28 cellular contexts compared by ENCODE assay signal in genomic region chr7:66452165-66452564, GRCh38.
DNase-seq lines count a peak whose midpoint lies in the region; ATAC-seq and TF ChIP-seq lines count a peak whose summit lies in the region.
"Had no signal": no experiment of that assay in that cellular context is flagged by ENCODE, and none has a peak within 500 bp of the region (broad histone marks: within the 10 kb centered on the region; RNA-seq: fewer than 3 reads in every experiment).

No MANE protein-coding gene starts in this region.

- no peak for TF ChIP-seq CTCF in IMR-90 (conservative IDR thresholded peaks at IDR 0.05; ENCODE audit: low read depth, low read length)
- no peak for TF ChIP-seq CTCF in choroid plexus epithelial cell (conservative IDR thresholded peaks at IDR 0.05; ENCODE audit: low read depth, low read length)
- no peak for TF ChIP-seq CTCF in mesothelial cell of epicardium (IDR thresholded peaks at IDR 0.05; ENCODE audit: unreplicated experiment)

- no peak overlapping the region for H4K8ac ChIP-seq in IMR-90 (ENCODE audit: low read depth in 2 of 2, low read length in 2 of 2)

- H3K36me3 Mint-ChIP-seq in stimulated activated naive CD8-positive, alpha-beta T cell treated with anti-CD3 and anti-CD28 coated beads, Interleukin-15, Interleukin-2, amounts not matched to agents 100 ng/mL and 50 ng/mL, for 24 hours (ENCODE audit: low read depth), result peaks cover 20% of the 10 kb centered on the region
- peaks cover 21% of the 10 kb centered on the region for H3K36me3 Mint-ChIP-seq in mesothelial cell of epicardium

- no peak overlapping the region for H4K5ac ChIP-seq in IMR-90 (ENCODE audit: low read depth, low read length)

- in situ Hi-C loops in IMR-90 (cut with MboI; ENCODE audit: low sequenced_read_pairs), result no loop called here

- BruUV-seq in IMR-90 (replicated peaks; lab: Mats Ljungman, UMichigan), result no TSS peak

- no peak overlapping the region for H3K18ac ChIP-seq in IMR-90 (ENCODE audit: low read depth, low read length)

- H3K9ac ChIP-seq in IMR-90 (ENCODE audit: low read depth, low read length), result no peak overlapping the region
- H3K9ac ChIP-seq: neural progenitor cell had no signal

- H3K4me1 Mint-ChIP-seq in stimulated activated naive CD8-positive, alpha-beta T cell treated with anti-CD3 and anti-CD28 coated beads, Interleukin-15, Interleukin-2, amounts not matched to agents 100 ng/mL and 50 ng/mL, for 24 hours (ENCODE audit: low read depth), result peaks cover 19% of the 10 kb centered on the region
- H3K4me1 Mint-ChIP-seq in mesothelial cell of epicardium, result no peaks in the 10 kb centered on the region
- H3K4me1 Mint-ChIP-seq: GM23338, neural progenitor cell had no signal

- no peak overlapping the region for H4K91ac ChIP-seq in IMR-90 (ENCODE audit: insufficient read depth, low read depth, low read length)

- no peaks in the 10 kb centered on the region for H3K9me3 ChIP-seq in IMR-90 (ENCODE audit: control insufficient read depth, insufficient read depth, low read length)
- H3K9me3 ChIP-seq: A549, gastroesophageal sphincter, prostate gland, spleen, suprapubic skin, vagina had no signal

- H2AK5ac ChIP-seq in IMR-90 (ENCODE audit: low read depth, low read length), result no peak overlapping the region

- CTCF ChIA-PET in IMR-90 (lab: Yijun Ruan, JAX), result no interaction called here

- ATAC-seq in stimulated activated naive CD8-positive, alpha-beta T cell treated with anti-CD3 and anti-CD28 coated beads, Interleukin-15, Interleukin-2, amounts not matched to agents 100 U/mL and 50 U/mL, for 24 hours, result no peak
- ATAC-seq in IMR-90 (ENCODE audit: low read depth) (no peak), GM21367 (IDR thresholded peaks at IDR 0.05; ENCODE audit: unreplicated experiment) (no peak), HG02938 (IDR thresholded peaks at IDR 0.05; ENCODE audit: unreplicated experiment) (no peak), GM21786 (IDR thresholded peaks at IDR 0.05; ENCODE audit: unreplicated experiment) (no peak)
- ATAC-seq: A549, gastroesophageal sphincter, GM23338 had no signal

- no peaks in the 10 kb centered on the region for H4K20me1 ChIP-seq in IMR-90 (ENCODE audit: insufficient read depth, low read length)

- H3K56ac ChIP-seq in IMR-90 (ENCODE audit: extremely low read depth, insufficient read depth, low read length), result no peak overlapping the region

- no peak overlapping the region for H3K27ac ChIP-seq in IMR-90 (ENCODE audit: insufficient read depth, low read length)
- H3K27ac ChIP-seq: A549, epithelial cell of prostate, gastroesophageal sphincter, neural progenitor cell, prostate gland, spleen, suprapubic skin, vagina, WERI-Rb-1 had no signal

- H2AFZ ChIP-seq in IMR-90 (replicated peaks; ENCODE audit: low read length, poor library complexity), result no peak overlapping the region
- H2AFZ ChIP-seq: GM23338, neural progenitor cell had no signal

- TF ChIP-seq POLR2A in IMR-90 (IDR thresholded peaks at IDR 0.05; ENCODE audit: low read depth, low read length), result no peak

- no peak overlapping the region for H3K14ac ChIP-seq in IMR-90 (replicated peaks; ENCODE audit: low read depth, low read length)

- no peaks in the 10 kb centered on the region for H3K27me3 Mint-ChIP-seq in stimulated activated naive CD8-positive, alpha-beta T cell treated with anti-CD3 and anti-CD28 coated beads, Interleukin-15, Interleukin-2, amounts not matched to agents 100 ng/mL and 50 ng/mL, for 24 hours
- no peaks in the 10 kb centered on the region for H3K27me3 Mint-ChIP-seq in mesothelial cell of epicardium (ENCODE audit: low read depth)

- H2AK9ac ChIP-seq in IMR-90 (replicated peaks; ENCODE audit: low read depth, low read length, poor library complexity), result no peak overlapping the region

- H3K4me2 ChIP-seq in IMR-90 (ENCODE audit: low read depth, low read length), result no peak overlapping the region
- H3K4me2 ChIP-seq: A549, GM23338, neural progenitor cell had no signal

- no peak overlapping the region for H2BK20ac ChIP-seq in IMR-90 (ENCODE audit: low read depth, low read length)

- H3K4me3 Mint-ChIP-seq in stimulated activated naive CD8-positive, alpha-beta T cell treated with anti-CD3 and anti-CD28 coated beads, Interleukin-15, Interleukin-2, amounts not matched to agents 100 ng/mL and 50 ng/mL, for 24 hours, result no peak overlapping the region
- H3K4me3 Mint-ChIP-seq in mesothelial cell of epicardium, result no peak overlapping the region
- H3K4me3 Mint-ChIP-seq: GM23338, neural progenitor cell had no signal

- no peaks in the 10 kb centered on the region for H3K27me3 ChIP-seq in IMR-90 (ENCODE audit: control insufficient read depth, insufficient read depth, low read length)
- H3K27me3 ChIP-seq: gastroesophageal sphincter, neural progenitor cell, spleen, suprapubic skin, vagina had no signal

- no CpG with 5 or more reads among the region's 2 CpGs for WGBS in IMR-90 (ENCODE audit: extremely low coverage in 2 of 2, insufficient read length in 1 of 2), 2 experiments

- POLR2A ChIA-PET in IMR-90 (lab: Charles Lee; ENCODE audit: unreplicated experiment), result no interaction called here

- H3K4me1 ChIP-seq in IMR-90 (ENCODE audit: control insufficient read depth, insufficient read depth, low read length), result peaks cover 4% of the 10 kb centered on the region; the same call in 1 of the 2 replicates
- H3K4me1 ChIP-seq: A549, gastroesophageal sphincter, neural progenitor cell, prostate gland, suprapubic skin, vagina had no signal

- DNase-seq in stimulated activated naive CD8-positive, alpha-beta T cell treated with anti-CD3 and anti-CD28 coated beads, Interleukin-15, Interleukin-2, amounts not matched to agents 100 U/mL and 50 U/mL, for 24 hours, result no peak
- DNase-seq in IMR-90, result peak; percentile 30
- DNase-seq in choroid plexus epithelial cell (ENCODE audit: low read depth), result peak; percentile 47
- no peak for DNase-seq in mesothelial cell of epicardium (ENCODE audit: low spot score in 2 of 2, unreplicated experiment in 2 of 2)
- DNase-seq: activated CD8-positive, alpha-beta memory T cell treated with anti-CD3 and anti-CD28 coated beads, Interleukin-2, amount 50 U/mL, for 48 hours; activated effector memory CD4-positive, alpha-beta T cell treated with anti-CD3 and anti-CD28 coated beads, Interleukin-2, amount 50 U/mL, for 16 hours; C1 segment of cervical spinal cord; KBM-7; NCI-H1048; NCI-H2081 treated with DMSO at 0.1 percent for 48 hours; NCI-H526; OCI-M1; SIG-M5; spleen; T-helper 1 cell; WERI-Rb-1 had no signal

- no peak overlapping the region for H3K4ac ChIP-seq in IMR-90 (ENCODE audit: low read depth, low read length)

- dilution Hi-C loops in IMR-90 (cut with HindIII; ENCODE audit: low sequenced_read_pairs, unreplicated experiment), result no loop called here

- H2BK5ac ChIP-seq in IMR-90 (ENCODE audit: low read depth, low read length, poor library complexity, severe bottlenecking), result no peak overlapping the region

- no peak overlapping the region for H2BK15ac ChIP-seq in IMR-90 (ENCODE audit: low read depth, low read length)

- H3K23ac ChIP-seq in IMR-90 (ENCODE audit: low read depth, low read length), result no peak overlapping the region

- no peaks in the 10 kb centered on the region for H3K9me3 Mint-ChIP-seq in stimulated activated naive CD8-positive, alpha-beta T cell treated with anti-CD3 and anti-CD28 coated beads, Interleukin-15, Interleukin-2, amounts not matched to agents 100 ng/mL and 50 ng/mL, for 24 hours
- no peaks in the 10 kb centered on the region for H3K9me3 Mint-ChIP-seq in mesothelial cell of epicardium
- H3K9me3 Mint-ChIP-seq: GM23338, neural progenitor cell had no signal

- no peak for TF ChIP-seq RAD21 in IMR-90 (IDR thresholded peaks at IDR 0.05; ENCODE audit: low read length)

- no peak overlapping the region for H2BK120ac ChIP-seq in IMR-90 (ENCODE audit: low read depth, low read length)

- H3K36me3 ChIP-seq in IMR-90 (ENCODE audit: control insufficient read depth, insufficient read depth, low read length), result no peaks in the 10 kb centered on the region
- H3K36me3 ChIP-seq: neural progenitor cell, prostate gland, vagina, WERI-Rb-1 had no signal

- intact Hi-C loops in IMR-90 (cut with micrococcal nuclease), result no loop called here

- no peaks in the 10 kb centered on the region for H3K9me1 ChIP-seq in IMR-90 (ENCODE audit: insufficient read depth, low read length)

- peak overlapping the region; percentile 22 for H3K27ac Mint-ChIP-seq in stimulated activated naive CD8-positive, alpha-beta T cell treated with anti-CD3 and anti-CD28 coated beads, Interleukin-15, Interleukin-2, amounts not matched to agents 100 ng/mL and 50 ng/mL, for 24 hours
- no peak overlapping the region for H3K27ac Mint-ChIP-seq in mesothelial cell of epicardium
- H3K27ac Mint-ChIP-seq: GM23338, neural progenitor cell had no signal

- H3K4me3 ChIP-seq in IMR-90 (ENCODE audit: insufficient read depth, low read depth, low read length) (no peak overlapping the region), choroid plexus epithelial cell (ENCODE audit: low read depth, low read length) (no peak overlapping the region)
- H3K4me3 ChIP-seq: A549, gastroesophageal sphincter, GM23338, neural progenitor cell, prostate gland, spleen, suprapubic skin, vagina had no signal

- no peaks in the 10 kb centered on the region for H3K79me1 ChIP-seq in IMR-90 (ENCODE audit: low read depth in 1 of 2, low read length in 2 of 2)

TF ChIP-seq in IMR-90, 13 proteins besides CTCF, POLR2A, EP300 and RAD21:
- TF ChIP-seq CHD1 (IDR thresholded peaks at IDR 0.05; ENCODE audit: low read depth, low read length) (no peak), MAFK (IDR thresholded peaks at IDR 0.05; ENCODE audit: low read depth, low read length) (no peak), RCOR1 (IDR thresholded peaks at IDR 0.05; ENCODE audit: insufficient replicate concordance, low read length) (no peak)

Comparison
In these comparisons a context has a peak if more than half of its experiments do, and no peak if none do; other contexts are left out.
1. DNase-seq: peak in IMR-90 (single experiment) and choroid plexus epithelial cell (single experiment); none in stimulated activated naive CD8-positive, alpha-beta T cell treated with anti-CD3 and anti-CD28 coated beads, Interleukin-15, Interleukin-2, amounts not matched to agents 100 U/mL and 50 U/mL, for 24 hours (single experiment) and mesothelial cell of epicardium (0 of 2).